ENCODE assay signal across 15 cellular contexts in genomic region chr2:149375801-149376349, GRCh38. TPM values are rescaled to one million over a fixed set of nuclear protein-coding genes. Genes with fewer than 3 reads are reported as not detected.
DNase-seq lines count a peak whose midpoint lies in the region; ATAC-seq and TF ChIP-seq lines count a peak whose summit lies in the region.
"Had no signal": no experiment of that assay in that cellular context is flagged by ENCODE, and none has a peak within 500 bp of the region (broad histone marks: within the 10 kb centered on the region; RNA-seq: fewer than 3 reads in every experiment).

No MANE protein-coding gene starts in this region.

- peaks cover 3% of the 10 kb centered on the region for H3K36me3 Mint-ChIP-seq in neural crest cell (ENCODE audit: low read depth)
- no peaks in the 10 kb centered on the region for H3K36me3 Mint-ChIP-seq in activated CD8-positive, alpha-beta T cell treated with anti-CD3 and anti-CD28 coated beads for 36 hours (ENCODE audit: low read depth)
- H3K36me3 Mint-ChIP-seq: activated naive CD8-positive, alpha-beta T cell treated with anti-CD3 and anti-CD28 coated beads, Interleukin-2, amount 10 ng/mL, durations not matched to agents 7 days and 5 days had no signal

- no peaks in the 10 kb centered on the region for H3K27me3 Mint-ChIP-seq in neural crest cell (ENCODE audit: low read depth)
- peaks cover 4% of the 10 kb centered on the region for H3K27me3 Mint-ChIP-seq in activated CD8-positive, alpha-beta T cell treated with anti-CD3 and anti-CD28 coated beads for 36 hours
- H3K27me3 Mint-ChIP-seq: activated naive CD8-positive, alpha-beta T cell treated with anti-CD3 and anti-CD28 coated beads, Interleukin-2, amount 10 ng/mL, durations not matched to agents 7 days and 5 days had no signal

- ATAC-seq in GM21737 (IDR thresholded peaks at IDR 0.05; ENCODE audit: unreplicated experiment) = no peak
- no peak for ATAC-seq in activated CD8-positive, alpha-beta T cell treated with anti-CD3 and anti-CD28 coated beads for 36 hours

- no peak overlapping the region for H3K4me3 Mint-ChIP-seq in neural crest cell
- H3K4me3 Mint-ChIP-seq in activated CD8-positive, alpha-beta T cell treated with anti-CD3 and anti-CD28 coated beads for 36 hours = no peak overlapping the region
- H3K4me3 Mint-ChIP-seq: activated CD4-positive, alpha-beta T cell treated with anti-CD3 and anti-CD28 coated beads, Interleukin-2, amount 10 ng/mL, durations not matched to agents 7 days and 5 days; activated naive CD8-positive, alpha-beta T cell treated with anti-CD3 and anti-CD28 coated beads, Interleukin-2, amount 10 ng/mL, durations not matched to agents 7 days and 5 days; B cell had no signal

- DNase-seq in Ammon's horn (ENCODE audit: low spot score) (peak; percentile 14), M059J (ENCODE audit: low read depth) (peak; percentile 64), dermis blood vessel endothelial cell (peak; percentile 62), neural crest cell (ENCODE audit: low read depth, low spot score) (peak; percentile 9), erythroblast (lab: John Stamatoyannopoulos, UW) (no peak), DMS 273 treated with DMSO at 0.1 percent for 48 hours (lab: John Stamatoyannopoulos, UW) (no peak)
- DNase-seq in activated CD8-positive, alpha-beta T cell treated with anti-CD3 and anti-CD28 coated beads for 36 hours = no peak
- DNase-seq: activated CD4-positive, alpha-beta T cell treated with anti-CD3 and anti-CD28 coated beads, Interleukin-2, amount 10 ng/mL, durations not matched to agents 7 days and 5 days; activated naive CD8-positive, alpha-beta T cell treated with anti-CD3 and anti-CD28 coated beads, Interleukin-2, amount 10 ng/mL, durations not matched to agents 7 days and 5 days; activated T-cell treated with anti-CD3 and anti-CD28 coated beads, Interleukin-2, amount 50 U/mL, for 1 hour; kidney; NCI-H1436 treated with DMSO at 0.1 percent for 48 hours; NCI-H510A treated with DMSO at 0.1 percent for 48 hours had no signal

- H3K27ac Mint-ChIP-seq in neural crest cell (ENCODE audit: unreplicated experiment) = peak overlapping the region; percentile 59
- H3K27ac Mint-ChIP-seq in activated CD8-positive, alpha-beta T cell treated with anti-CD3 and anti-CD28 coated beads for 36 hours = no peak overlapping the region
- H3K27ac Mint-ChIP-seq: activated CD4-positive, alpha-beta T cell treated with anti-CD3 and anti-CD28 coated beads, Interleukin-2, amount 10 ng/mL, durations not matched to agents 7 days and 5 days; activated naive CD8-positive, alpha-beta T cell treated with anti-CD3 and anti-CD28 coated beads, Interleukin-2, amount 10 ng/mL, durations not matched to agents 7 days and 5 days; B cell had no signal

- POLR2A ChIA-PET in activated CD8-positive, alpha-beta T cell treated with anti-CD3 and anti-CD28 coated beads for 36 hours (lab: Charles Lee) = no interaction called here

- no peak for TF ChIP-seq POLR2A in erythroblast (IDR thresholded peaks at IDR 0.05; ENCODE audit: low read length)

- CTCF ChIA-PET in activated CD8-positive, alpha-beta T cell treated with anti-CD3 and anti-CD28 coated beads for 36 hours (lab: Charles Lee) = no interaction called here

- H3K4me1 Mint-ChIP-seq in neural crest cell = peaks cover 11% of the 10 kb centered on the region
- H3K4me1 Mint-ChIP-seq in activated CD8-positive, alpha-beta T cell treated with anti-CD3 and anti-CD28 coated beads for 36 hours (ENCODE audit: low read depth) = no peaks in the 10 kb centered on the region
- H3K4me1 Mint-ChIP-seq: activated CD4-positive, alpha-beta T cell treated with anti-CD3 and anti-CD28 coated beads, Interleukin-2, amount 10 ng/mL, durations not matched to agents 7 days and 5 days; activated naive CD8-positive, alpha-beta T cell treated with anti-CD3 and anti-CD28 coated beads, Interleukin-2, amount 10 ng/mL, durations not matched to agents 7 days and 5 days; B cell had no signal

- H3K9me3 Mint-ChIP-seq in neural crest cell = peaks cover 3% of the 10 kb centered on the region
- no peaks in the 10 kb centered on the region for H3K9me3 Mint-ChIP-seq in activated CD8-positive, alpha-beta T cell treated with anti-CD3 and anti-CD28 coated beads for 36 hours
- H3K9me3 Mint-ChIP-seq: activated CD4-positive, alpha-beta T cell treated with anti-CD3 and anti-CD28 coated beads, Interleukin-2, amount 10 ng/mL, durations not matched to agents 7 days and 5 days; activated naive CD8-positive, alpha-beta T cell treated with anti-CD3 and anti-CD28 coated beads, Interleukin-2, amount 10 ng/mL, durations not matched to agents 7 days and 5 days had no signal

- intact Hi-C loops in activated CD8-positive, alpha-beta T cell treated with anti-CD3 and anti-CD28 coated beads for 36 hours (cut with micrococcal nuclease) = no loop called here

- no peak for TF ChIP-seq CTCF in neural crest cell (conservative IDR thresholded peaks at IDR 0.05)
- TF ChIP-seq CTCF in activated CD8-positive, alpha-beta T cell treated with anti-CD3 and anti-CD28 coated beads for 36 hours (IDR thresholded peaks at IDR 0.05) = no peak

RNA-seq across cellular contexts. Expression of gene LYPD6, which starts 45.5 kb away (rescaled TPM):
- total RNA-seq in M059J (2014; rRNA removed; shearing (Covaris generic)) = 6.9 and 11.3 TPM in 2 replicates
- total RNA-seq in dermis blood vessel endothelial cell = 9.4 and 14.1 TPM in 2 replicates
- 7.1 and 7.3 TPM in 2 replicates for total RNA-seq in neural crest cell
- not detected for total RNA-seq in activated CD8-positive, alpha-beta T cell treated with anti-CD3 and anti-CD28 coated beads for 36 hours
- total RNA-seq: activated CD4-positive, alpha-beta T cell treated with anti-CD3 and anti-CD28 coated beads, Interleukin-2, amount 10 ng/mL, durations not matched to agents 7 days and 5 days; activated naive CD8-positive, alpha-beta T cell treated with anti-CD3 and anti-CD28 coated beads, Interleukin-2, amount 10 ng/mL, durations not matched to agents 7 days and 5 days; B cell had no signal

Comparison
In these comparisons a context has a peak if more than half of its experiments do, and no peak if none do; other contexts are left out.
1. DNase-seq: peak in Ammon's horn (single experiment), M059J (single experiment), dermis blood vessel endothelial cell (single experiment) and neural crest cell (single experiment); none in erythroblast (0 of 2), DMS 273 treated with DMSO at 0.1 percent for 48 hours (single experiment) and activated CD8-positive, alpha-beta T cell treated with anti-CD3 and anti-CD28 coated beads for 36 hours (single experiment).